1 cellular context compared by ENCODE assay signal in the genomic region with DNA sequence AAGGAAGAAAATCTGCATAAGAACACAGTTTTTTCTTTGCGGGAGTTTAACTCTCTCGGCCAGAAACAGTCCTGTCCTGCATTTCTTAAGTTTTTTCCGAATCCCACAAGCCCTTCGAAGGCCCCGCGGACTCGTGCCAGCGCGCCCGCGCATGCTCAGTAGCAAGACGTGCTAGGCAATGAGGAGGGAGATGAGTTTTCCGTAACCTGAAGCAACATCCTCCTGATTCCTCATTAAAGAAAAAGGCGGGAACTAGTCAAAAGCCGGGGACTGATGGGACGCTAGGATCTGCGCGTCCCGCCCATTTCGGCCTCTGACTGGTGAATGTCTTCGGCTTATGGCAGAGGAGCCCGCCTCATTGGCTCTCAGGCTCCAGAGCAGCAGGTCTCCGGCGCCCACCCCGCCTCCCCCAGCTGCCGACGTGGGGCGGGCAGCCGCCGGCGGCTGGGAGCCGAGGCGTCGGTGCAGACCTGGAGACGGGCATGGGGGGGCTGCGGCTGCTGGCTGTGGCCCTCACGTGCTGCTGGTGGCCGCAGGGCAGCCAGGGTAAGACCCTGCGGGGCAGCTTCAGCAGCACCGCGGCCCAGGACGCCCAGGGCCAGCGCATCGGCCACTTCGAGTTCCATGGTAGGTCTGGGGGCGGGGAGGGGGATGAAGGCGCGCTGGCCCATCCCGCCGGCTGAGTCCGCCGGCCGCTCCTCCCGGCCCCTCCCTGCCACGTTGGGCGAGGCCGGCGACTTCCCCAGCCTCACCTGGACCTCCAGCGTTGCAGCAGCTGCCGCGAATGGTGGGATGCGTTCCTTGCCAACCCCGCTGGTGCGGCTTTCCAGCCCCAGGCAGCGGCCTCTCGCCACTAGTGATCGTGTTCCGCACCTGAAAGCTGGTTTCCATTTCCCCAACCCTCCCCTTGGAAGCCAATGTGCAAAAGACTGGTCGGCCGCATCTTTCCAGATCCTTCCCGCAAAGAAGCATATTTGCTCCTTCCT.
TF ChIP-seq lines count a peak whose summit lies in the region.

Gene GPR180, plus strand, starts transcription at position 412 of the 986 bp plus-strand sequence. Its CDS starts 71 bp downstream, at position 483.

TF ChIP-seq in K562, 482 proteins besides CTCF, POLR2A, EP300 and RAD21 (continued from another document and continues in another):
- TF ChIP-seq, protein P1, sequence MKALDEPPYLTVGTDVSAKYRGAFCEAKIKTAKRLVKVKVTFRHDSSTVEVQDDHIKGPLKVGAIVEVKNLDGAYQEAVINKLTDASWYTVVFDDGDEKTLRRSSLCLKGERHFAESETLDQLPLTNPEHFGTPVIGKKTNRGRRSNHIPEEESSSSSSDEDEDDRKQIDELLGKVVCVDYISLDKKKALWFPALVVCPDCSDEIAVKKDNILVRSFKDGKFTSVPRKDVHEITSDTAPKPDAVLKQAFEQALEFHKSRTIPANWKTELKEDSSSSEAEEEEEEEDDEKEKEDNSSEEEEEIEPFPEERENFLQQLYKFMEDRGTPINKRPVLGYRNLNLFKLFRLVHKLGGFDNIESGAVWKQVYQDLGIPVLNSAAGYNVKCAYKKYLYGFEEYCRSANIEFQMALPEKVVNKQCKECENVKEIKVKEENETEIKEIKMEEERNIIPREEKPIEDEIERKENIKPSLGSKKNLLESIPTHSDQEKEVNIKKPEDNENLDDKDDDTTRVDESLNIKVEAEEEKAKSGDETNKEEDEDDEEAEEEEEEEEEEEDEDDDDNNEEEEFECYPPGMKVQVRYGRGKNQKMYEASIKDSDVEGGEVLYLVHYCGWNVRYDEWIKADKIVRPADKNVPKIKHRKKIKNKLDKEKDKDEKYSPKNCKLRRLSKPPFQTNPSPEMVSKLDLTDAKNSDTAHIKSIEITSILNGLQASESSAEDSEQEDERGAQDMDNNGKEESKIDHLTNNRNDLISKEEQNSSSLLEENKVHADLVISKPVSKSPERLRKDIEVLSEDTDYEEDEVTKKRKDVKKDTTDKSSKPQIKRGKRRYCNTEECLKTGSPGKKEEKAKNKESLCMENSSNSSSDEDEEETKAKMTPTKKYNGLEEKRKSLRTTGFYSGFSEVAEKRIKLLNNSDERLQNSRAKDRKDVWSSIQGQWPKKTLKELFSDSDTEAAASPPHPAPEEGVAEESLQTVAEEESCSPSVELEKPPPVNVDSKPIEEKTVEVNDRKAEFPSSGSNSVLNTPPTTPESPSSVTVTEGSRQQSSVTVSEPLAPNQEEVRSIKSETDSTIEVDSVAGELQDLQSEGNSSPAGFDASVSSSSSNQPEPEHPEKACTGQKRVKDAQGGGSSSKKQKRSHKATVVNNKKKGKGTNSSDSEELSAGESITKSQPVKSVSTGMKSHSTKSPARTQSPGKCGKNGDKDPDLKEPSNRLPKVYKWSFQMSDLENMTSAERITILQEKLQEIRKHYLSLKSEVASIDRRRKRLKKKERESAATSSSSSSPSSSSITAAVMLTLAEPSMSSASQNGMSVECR (CRISPR knock-in tag; IDR thresholded peaks at IDR 0.05), result peak; percentile 75; the same call in 1 of the 2 replicates
- TF ChIP-seq NONO (IDR thresholded peaks at IDR 0.05; ENCODE audit: low read depth in 2 of 2, low read length in 1 of 2), result peak in 1 of 2 experiments; percentile 68; a peak in 2 of 4 replicates
- peak; percentile 38 for TF ChIP-seq RFX1 (IDR thresholded peaks at IDR 0.05)
- TF ChIP-seq SUPT5H (IDR thresholded peaks at IDR 0.05), result peak; percentile 74
- TF ChIP-seq ZNF584 (CRISPR knock-in tag; IDR thresholded peaks at IDR 0.05; ENCODE audit: low read depth), result no peak
- TF ChIP-seq FOXP1 (CRISPR knock-in tag; IDR thresholded peaks at IDR 0.05), result peak; percentile 45; the same call in 1 of the 2 replicates
- TF ChIP-seq, protein P2, sequence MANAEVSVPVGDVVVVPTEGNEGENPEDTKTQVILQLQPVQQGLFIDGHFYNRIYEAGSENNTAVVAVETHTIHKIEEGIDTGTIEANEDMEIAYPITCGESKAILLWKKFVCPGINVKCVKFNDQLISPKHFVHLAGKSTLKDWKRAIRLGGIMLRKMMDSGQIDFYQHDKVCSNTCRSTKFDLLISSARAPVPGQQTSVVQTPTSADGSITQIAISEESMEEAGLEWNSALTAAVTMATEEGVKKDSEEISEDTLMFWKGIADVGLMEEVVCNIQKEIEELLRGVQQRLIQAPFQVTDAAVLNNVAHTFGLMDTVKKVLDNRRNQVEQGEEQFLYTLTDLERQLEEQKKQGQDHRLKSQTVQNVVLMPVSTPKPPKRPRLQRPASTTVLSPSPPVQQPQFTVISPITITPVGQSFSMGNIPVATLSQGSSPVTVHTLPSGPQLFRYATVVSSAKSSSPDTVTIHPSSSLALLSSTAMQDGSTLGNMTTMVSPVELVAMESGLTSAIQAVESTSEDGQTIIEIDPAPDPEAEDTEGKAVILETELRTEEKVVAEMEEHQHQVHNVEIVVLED (CRISPR knock-in tag; IDR thresholded peaks at IDR 0.05), result 0 out of 2 replicates have a peak, but pooled peaks have one; percentile 19
- TF ChIP-seq ARID1B (IDR thresholded peaks at IDR 0.05), result no peak
- no peak for TF ChIP-seq NR2C2 (CRISPR knock-in tag; IDR thresholded peaks at IDR 0.05)
- peak; percentile 37; the same call in 1 of the 2 replicates for TF ChIP-seq NR2C2 (tag; IDR thresholded peaks at IDR 0.05)
- 0 out of 2 replicates have a peak, but pooled peaks have one; percentile 18 for TF ChIP-seq EGR1 (conservative IDR thresholded peaks at IDR 0.05)
- peak; percentile 93 for TF ChIP-seq POLR2G (IDR thresholded peaks at IDR 0.05; ENCODE audit: low read depth, low read length)
- TF ChIP-seq, protein P3, sequence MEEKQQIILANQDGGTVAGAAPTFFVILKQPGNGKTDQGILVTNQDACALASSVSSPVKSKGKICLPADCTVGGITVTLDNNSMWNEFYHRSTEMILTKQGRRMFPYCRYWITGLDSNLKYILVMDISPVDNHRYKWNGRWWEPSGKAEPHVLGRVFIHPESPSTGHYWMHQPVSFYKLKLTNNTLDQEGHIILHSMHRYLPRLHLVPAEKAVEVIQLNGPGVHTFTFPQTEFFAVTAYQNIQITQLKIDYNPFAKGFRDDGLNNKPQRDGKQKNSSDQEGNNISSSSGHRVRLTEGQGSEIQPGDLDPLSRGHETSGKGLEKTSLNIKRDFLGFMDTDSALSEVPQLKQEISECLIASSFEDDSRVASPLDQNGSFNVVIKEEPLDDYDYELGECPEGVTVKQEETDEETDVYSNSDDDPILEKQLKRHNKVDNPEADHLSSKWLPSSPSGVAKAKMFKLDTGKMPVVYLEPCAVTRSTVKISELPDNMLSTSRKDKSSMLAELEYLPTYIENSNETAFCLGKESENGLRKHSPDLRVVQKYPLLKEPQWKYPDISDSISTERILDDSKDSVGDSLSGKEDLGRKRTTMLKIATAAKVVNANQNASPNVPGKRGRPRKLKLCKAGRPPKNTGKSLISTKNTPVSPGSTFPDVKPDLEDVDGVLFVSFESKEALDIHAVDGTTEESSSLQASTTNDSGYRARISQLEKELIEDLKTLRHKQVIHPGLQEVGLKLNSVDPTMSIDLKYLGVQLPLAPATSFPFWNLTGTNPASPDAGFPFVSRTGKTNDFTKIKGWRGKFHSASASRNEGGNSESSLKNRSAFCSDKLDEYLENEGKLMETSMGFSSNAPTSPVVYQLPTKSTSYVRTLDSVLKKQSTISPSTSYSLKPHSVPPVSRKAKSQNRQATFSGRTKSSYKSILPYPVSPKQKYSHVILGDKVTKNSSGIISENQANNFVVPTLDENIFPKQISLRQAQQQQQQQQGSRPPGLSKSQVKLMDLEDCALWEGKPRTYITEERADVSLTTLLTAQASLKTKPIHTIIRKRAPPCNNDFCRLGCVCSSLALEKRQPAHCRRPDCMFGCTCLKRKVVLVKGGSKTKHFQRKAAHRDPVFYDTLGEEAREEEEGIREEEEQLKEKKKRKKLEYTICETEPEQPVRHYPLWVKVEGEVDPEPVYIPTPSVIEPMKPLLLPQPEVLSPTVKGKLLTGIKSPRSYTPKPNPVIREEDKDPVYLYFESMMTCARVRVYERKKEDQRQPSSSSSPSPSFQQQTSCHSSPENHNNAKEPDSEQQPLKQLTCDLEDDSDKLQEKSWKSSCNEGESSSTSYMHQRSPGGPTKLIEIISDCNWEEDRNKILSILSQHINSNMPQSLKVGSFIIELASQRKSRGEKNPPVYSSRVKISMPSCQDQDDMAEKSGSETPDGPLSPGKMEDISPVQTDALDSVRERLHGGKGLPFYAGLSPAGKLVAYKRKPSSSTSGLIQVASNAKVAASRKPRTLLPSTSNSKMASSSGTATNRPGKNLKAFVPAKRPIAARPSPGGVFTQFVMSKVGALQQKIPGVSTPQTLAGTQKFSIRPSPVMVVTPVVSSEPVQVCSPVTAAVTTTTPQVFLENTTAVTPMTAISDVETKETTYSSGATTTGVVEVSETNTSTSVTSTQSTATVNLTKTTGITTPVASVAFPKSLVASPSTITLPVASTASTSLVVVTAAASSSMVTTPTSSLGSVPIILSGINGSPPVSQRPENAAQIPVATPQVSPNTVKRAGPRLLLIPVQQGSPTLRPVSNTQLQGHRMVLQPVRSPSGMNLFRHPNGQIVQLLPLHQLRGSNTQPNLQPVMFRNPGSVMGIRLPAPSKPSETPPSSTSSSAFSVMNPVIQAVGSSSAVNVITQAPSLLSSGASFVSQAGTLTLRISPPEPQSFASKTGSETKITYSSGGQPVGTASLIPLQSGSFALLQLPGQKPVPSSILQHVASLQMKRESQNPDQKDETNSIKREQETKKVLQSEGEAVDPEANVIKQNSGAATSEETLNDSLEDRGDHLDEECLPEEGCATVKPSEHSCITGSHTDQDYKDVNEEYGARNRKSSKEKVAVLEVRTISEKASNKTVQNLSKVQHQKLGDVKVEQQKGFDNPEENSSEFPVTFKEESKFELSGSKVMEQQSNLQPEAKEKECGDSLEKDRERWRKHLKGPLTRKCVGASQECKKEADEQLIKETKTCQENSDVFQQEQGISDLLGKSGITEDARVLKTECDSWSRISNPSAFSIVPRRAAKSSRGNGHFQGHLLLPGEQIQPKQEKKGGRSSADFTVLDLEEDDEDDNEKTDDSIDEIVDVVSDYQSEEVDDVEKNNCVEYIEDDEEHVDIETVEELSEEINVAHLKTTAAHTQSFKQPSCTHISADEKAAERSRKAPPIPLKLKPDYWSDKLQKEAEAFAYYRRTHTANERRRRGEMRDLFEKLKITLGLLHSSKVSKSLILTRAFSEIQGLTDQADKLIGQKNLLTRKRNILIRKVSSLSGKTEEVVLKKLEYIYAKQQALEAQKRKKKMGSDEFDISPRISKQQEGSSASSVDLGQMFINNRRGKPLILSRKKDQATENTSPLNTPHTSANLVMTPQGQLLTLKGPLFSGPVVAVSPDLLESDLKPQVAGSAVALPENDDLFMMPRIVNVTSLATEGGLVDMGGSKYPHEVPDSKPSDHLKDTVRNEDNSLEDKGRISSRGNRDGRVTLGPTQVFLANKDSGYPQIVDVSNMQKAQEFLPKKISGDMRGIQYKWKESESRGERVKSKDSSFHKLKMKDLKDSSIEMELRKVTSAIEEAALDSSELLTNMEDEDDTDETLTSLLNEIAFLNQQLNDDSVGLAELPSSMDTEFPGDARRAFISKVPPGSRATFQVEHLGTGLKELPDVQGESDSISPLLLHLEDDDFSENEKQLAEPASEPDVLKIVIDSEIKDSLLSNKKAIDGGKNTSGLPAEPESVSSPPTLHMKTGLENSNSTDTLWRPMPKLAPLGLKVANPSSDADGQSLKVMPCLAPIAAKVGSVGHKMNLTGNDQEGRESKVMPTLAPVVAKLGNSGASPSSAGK (IDR thresholded peaks at IDR 0.05), result peak; percentile 99
- TF ChIP-seq NFYB (IDR thresholded peaks at IDR 0.05; ENCODE audit: extremely low read depth, insufficient read length), result peak; percentile 66
- TF ChIP-seq CEBPG (CRISPR knock-in tag; IDR thresholded peaks at IDR 0.05), result peak; percentile 76; the same call in 1 of the 2 replicates
- peak in 1 of 2 experiments; percentile 66; a peak in 3 of 4 replicates for TF ChIP-seq CEBPG (tag; conservative IDR thresholded peaks at IDR 0.05 in 1 of 2, IDR thresholded peaks at IDR 0.05 in 1 of 2)
- peak; percentile 45 for TF ChIP-seq RBM22 (IDR thresholded peaks at IDR 0.05; ENCODE audit: low read depth, low read length, poor library complexity, severe bottlenecking)
- 0 out of 2 replicates have a peak, but pooled peaks have one; percentile 71 for TF ChIP-seq LCOR (CRISPR knock-in tag; IDR thresholded peaks at IDR 0.05)
- no peak for TF ChIP-seq UBTF (IDR thresholded peaks at IDR 0.05; ENCODE audit: borderline replicate concordance in 1 of 2, low read depth in 2 of 2, low read length in 2 of 2)
- peak; percentile 62 for TF ChIP-seq MEIS2 (IDR thresholded peaks at IDR 0.05; ENCODE audit: partially characterized antibody)
- peak; percentile 82 for TF ChIP-seq E2F3 (CRISPR knock-in tag; IDR thresholded peaks at IDR 0.05)
- TF ChIP-seq, protein P4, sequence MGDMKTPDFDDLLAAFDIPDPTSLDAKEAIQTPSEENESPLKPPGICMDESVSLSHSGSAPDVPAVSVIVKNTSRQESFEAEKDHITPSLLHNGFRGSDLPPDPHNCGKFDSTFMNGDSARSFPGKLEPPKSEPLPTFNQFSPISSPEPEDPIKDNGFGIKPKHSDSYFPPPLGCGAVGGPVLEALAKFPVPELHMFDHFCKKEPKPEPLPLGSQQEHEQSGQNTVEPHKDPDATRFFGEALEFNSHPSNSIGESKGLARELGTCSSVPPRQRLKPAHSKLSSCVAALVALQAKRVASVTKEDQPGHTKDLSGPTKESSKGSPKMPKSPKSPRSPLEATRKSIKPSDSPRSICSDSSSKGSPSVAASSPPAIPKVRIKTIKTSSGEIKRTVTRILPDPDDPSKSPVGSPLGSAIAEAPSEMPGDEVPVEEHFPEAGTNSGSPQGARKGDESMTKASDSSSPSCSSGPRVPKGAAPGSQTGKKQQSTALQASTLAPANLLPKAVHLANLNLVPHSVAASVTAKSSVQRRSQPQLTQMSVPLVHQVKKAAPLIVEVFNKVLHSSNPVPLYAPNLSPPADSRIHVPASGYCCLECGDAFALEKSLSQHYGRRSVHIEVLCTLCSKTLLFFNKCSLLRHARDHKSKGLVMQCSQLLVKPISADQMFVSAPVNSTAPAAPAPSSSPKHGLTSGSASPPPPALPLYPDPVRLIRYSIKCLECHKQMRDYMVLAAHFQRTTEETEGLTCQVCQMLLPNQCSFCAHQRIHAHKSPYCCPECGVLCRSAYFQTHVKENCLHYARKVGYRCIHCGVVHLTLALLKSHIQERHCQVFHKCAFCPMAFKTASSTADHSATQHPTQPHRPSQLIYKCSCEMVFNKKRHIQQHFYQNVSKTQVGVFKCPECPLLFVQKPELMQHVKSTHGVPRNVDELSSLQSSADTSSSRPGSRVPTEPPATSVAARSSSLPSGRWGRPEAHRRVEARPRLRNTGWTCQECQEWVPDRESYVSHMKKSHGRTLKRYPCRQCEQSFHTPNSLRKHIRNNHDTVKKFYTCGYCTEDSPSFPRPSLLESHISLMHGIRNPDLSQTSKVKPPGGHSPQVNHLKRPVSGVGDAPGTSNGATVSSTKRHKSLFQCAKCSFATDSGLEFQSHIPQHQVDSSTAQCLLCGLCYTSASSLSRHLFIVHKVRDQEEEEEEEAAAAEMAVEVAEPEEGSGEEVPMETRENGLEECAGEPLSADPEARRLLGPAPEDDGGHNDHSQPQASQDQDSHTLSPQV (IDR thresholded peaks at IDR 0.05), result peak; percentile 84
- peak; percentile 57; the same call in 1 of the 2 replicates for TF ChIP-seq RNF2 (IDR thresholded peaks at IDR 0.05)
